In the genomic region with DNA sequence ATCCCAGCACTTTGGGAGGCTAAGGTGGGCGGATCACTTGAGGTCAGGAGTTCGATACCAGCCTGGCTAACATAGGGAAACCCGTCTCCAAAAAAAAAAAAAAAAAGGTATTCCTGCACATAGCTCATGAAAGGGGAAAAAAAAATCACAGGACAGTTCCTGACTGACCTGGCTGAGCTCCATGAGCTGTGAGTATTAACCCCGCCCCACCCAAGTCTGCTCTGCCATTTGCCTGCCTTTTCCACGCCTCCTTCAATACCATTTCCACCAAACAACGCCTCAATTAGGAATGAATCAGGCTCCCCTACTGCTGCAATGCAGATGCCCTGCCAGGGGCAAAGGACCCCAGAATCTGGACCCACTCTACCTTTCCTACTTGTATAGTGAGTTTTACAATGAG, we compare ENCODE assay signal across 26 cellular contexts. TPM values are rescaled to one million over a fixed set of nuclear protein-coding genes. Genes with fewer than 3 reads are reported as not detected.
A peak's percentile ranks its signal among the peaks of the same experiment; 100 is the strongest.
DNase-seq lines count a peak whose midpoint lies in the region; ATAC-seq, FAIRE-seq and TF ChIP-seq lines count a peak whose summit lies in the region.
"Had no signal": no experiment of that assay in that cellular context is flagged by ENCODE, and none has a peak within 500 bp of the region (broad histone marks: within the 10 kb centered on the region; RNA-seq: fewer than 3 reads in every experiment).

No MANE protein-coding gene starts in this region.

- DNase-seq in HepG2 (ENCODE audit: low spot score), result no peak
- DNase-seq in right lobe of liver, result no peak
- DNase-seq in RKO (ENCODE audit: low spot score), result peak; percentile 44
- DNase-seq in chondrocyte (ENCODE audit: low spot score), result peak; percentile 3
- peak; percentile 5 for DNase-seq in spleen
- no peak for DNase-seq in stimulated activated CD4-positive, alpha-beta T cell treated with anti-CD3 and anti-CD28 coated beads, Interleukin-15, amount 100 ng/mL, for 24 hours
- DNase-seq in H7, result no peak
- DNase-seq in sciatic nerve (ENCODE audit: low spot score), result no peak
- DNase-seq: 8988T; Caco-2; CD4-positive, alpha-beta memory T cell; DND-41; Karpas-422; MM.1S; NCI-H1092; NCI-H1436; NCI-H187 treated with DMSO at 0.1 percent for 48 hours; NCI-H226; NCI-H510A treated with DMSO at 0.1 percent for 48 hours; NCI-H82; Right ventricle myocardium superior had no signal

- no peak for TF ChIP-seq CTCF in HepG2 (CRISPR knock-in tag; IDR thresholded peaks at IDR 0.05)
- no peak for TF ChIP-seq CTCF in right lobe of liver (IDR thresholded peaks at IDR 0.05)
- TF ChIP-seq CTCF in chondrocyte (IDR thresholded peaks at IDR 0.05), result no peak
- no peak for TF ChIP-seq CTCF in spleen (IDR thresholded peaks at IDR 0.05 in 8 of 11, conservative IDR thresholded peaks at IDR 0.05 in 3 of 11)

- H3K4me3 ChIP-seq in HepG2 (replicated peaks in 1 of 3; ENCODE audit: insufficient read depth in 1 of 3, low read depth in 2 of 3, low read length in 3 of 3) (no peak overlapping the region), right lobe of liver (no peak overlapping the region), spleen (no peak overlapping the region), H7 (ENCODE audit: insufficient read depth, low read depth, low read length) (no peak overlapping the region)
- H3K4me3 ChIP-seq: BLaER1 treated with 17β-estradiol and CSF1 and Interleukin-3, amounts not matched to agents 10 nM and 100 nM had no signal

- H3K27me3 ChIP-seq in HepG2 (ENCODE audit: control insufficient read depth in 1 of 2, insufficient read depth in 2 of 2, low read length in 2 of 2) (no peaks in the 10 kb centered on the region; a peak in 1 of 5 replicates), right lobe of liver (no peaks in the 10 kb centered on the region), spleen (replicated peaks in 1 of 7) (peaks cover 0 to 3% (median 0%) of the 10 kb centered on the region in 7 donors), H7 (ENCODE audit: control insufficient read depth, insufficient read depth, low read length) (no peaks in the 10 kb centered on the region)
- H3K27me3 ChIP-seq: BLaER1 treated with 17β-estradiol and CSF1 and Interleukin-3, amounts not matched to agents 10 nM and 100 nM had no signal

- peaks cover 26% of the 10 kb centered on the region for H3K4me1 ChIP-seq in HepG2 (ENCODE audit: insufficient read depth, low read length)
- no peaks in the 10 kb centered on the region for H3K4me1 ChIP-seq in right lobe of liver
- no peaks in the 10 kb centered on the region for H3K4me1 ChIP-seq in spleen
- H3K4me1 ChIP-seq: Caco-2 had no signal

- TF ChIP-seq POLR2A in HepG2 (IDR thresholded peaks at IDR 0.05; ENCODE audit: insufficient read depth in 1 of 2, low read depth in 2 of 2, low read length in 2 of 2) (no peak), right lobe of liver (IDR thresholded peaks at IDR 0.05) (no peak), spleen (IDR thresholded peaks at IDR 0.05) (no peak)

- H3K9ac ChIP-seq in HepG2 (ENCODE audit: insufficient read depth, low read depth, low read length), result no peak overlapping the region
- H3K9ac ChIP-seq: BLaER1 treated with 17β-estradiol and CSF1 and Interleukin-3, amounts not matched to agents 10 nM and 100 nM had no signal

- H3K9me3 Mint-ChIP-seq in chondrocyte (ENCODE audit: low read depth), result no peaks in the 10 kb centered on the region
- H3K9me3 Mint-ChIP-seq: CD4-positive, alpha-beta memory T cell had no signal

- FAIRE-seq in HepG2 (lab: Jason Lieb, UNC), result no peak
- FAIRE-seq: G401.6, GM12892, RCC 7860 had no signal

- no peaks in the 10 kb centered on the region for H3K36me3 Mint-ChIP-seq in chondrocyte (ENCODE audit: low read depth)
- H3K36me3 Mint-ChIP-seq: IgD-negative memory B cell had no signal

- TF ChIP-seq EP300 in HepG2 (IDR thresholded peaks at IDR 0.05; ENCODE audit: low read depth in 2 of 2, low read length in 2 of 2), result no peak
- no peak for TF ChIP-seq EP300 in HepG2 (CRISPR knock-in tag; IDR thresholded peaks at IDR 0.05; ENCODE audit: borderline replicate concordance)

- POLR2A ChIA-PET in HepG2 (lab: Yijun Ruan, JAX), result no interaction called here

- H3K4me2 ChIP-seq in HepG2 (ENCODE audit: low read depth, low read length), result peak overlapping the region; percentile 7; the same call in 1 of the 2 replicates

- no peaks in the 10 kb centered on the region for H3K79me2 ChIP-seq in HepG2 (ENCODE audit: insufficient read depth, low read length)

- no peak for TF ChIP-seq RAD21 in HepG2 (CRISPR knock-in tag; IDR thresholded peaks at IDR 0.05)

- ATAC-seq in HepG2, result no peak
- ATAC-seq in right lobe of liver, result no peak
- ATAC-seq in sciatic nerve, result no peak

- H4K20me1 ChIP-seq in HepG2 (ENCODE audit: insufficient read depth, low read length), result no peaks in the 10 kb centered on the region
- H4K20me1 ChIP-seq: BLaER1 treated with 17β-estradiol and CSF1 and Interleukin-3, amounts not matched to agents 10 nM and 100 nM had no signal

- no peak overlapping the region for H3K4me3 Mint-ChIP-seq in chondrocyte (ENCODE audit: unreplicated experiment)
- H3K4me3 Mint-ChIP-seq: CD4-positive, alpha-beta memory T cell had no signal

- intact Hi-C loops in HepG2 (cut with micrococcal nuclease; ENCODE audit: unreplicated experiment), result no loop called here
- intact Hi-C loops in right lobe of liver (cut with DNase I), result no loop called here
- intact Hi-C loops in spleen (cut with DNase I; ENCODE audit: low total_unique reads), result no loop called here
- intact Hi-C loops in sciatic nerve (cut with DNase I), result no loop called here

- in situ Hi-C loops in HepG2 (cut with HindIII; ENCODE audit: extremely low pct_ligation_motif_present, low pct_unique_long_range_greater_than_20kb), result loop anchor here (25.0 kb wide), 1 partner anchor 711 kb away; no protein-coding TSS in a partner anchor

- 40% methylated on average over 6 of the region's 6 CpGs for WGBS in HepG2 (ENCODE audit: low lambda C conversion rate)
- 66% methylated on average over 6 of the region's 6 CpGs for WGBS in right lobe of liver (ENCODE audit: insufficient coverage, low coverage, low lambda C conversion rate, missing lambda C conversion rate)
- WGBS in spleen, 5 donors, result 83 to 89% (median 83%) methylated on average over 6 of the region's 6 CpGs

- no peaks in the 10 kb centered on the region for H3K36me3 ChIP-seq in HepG2 (replicated peaks in 1 of 2; ENCODE audit: control insufficient read depth in 1 of 2, insufficient read depth in 2 of 2, low read length in 2 of 2)
- no peaks in the 10 kb centered on the region for H3K36me3 ChIP-seq in right lobe of liver
- H3K36me3 ChIP-seq in spleen, result no peaks in the 10 kb centered on the region
- H3K36me3 ChIP-seq in H7 (replicated peaks; ENCODE audit: control insufficient read depth, insufficient read depth, low read length), result no peaks in the 10 kb centered on the region
- H3K36me3 ChIP-seq: BLaER1 treated with 17β-estradiol and CSF1 and Interleukin-3, amounts not matched to agents 10 nM and 100 nM had no signal

- no peak overlapping the region for H2AFZ ChIP-seq in HepG2 (ENCODE audit: low read length)

- H3K27ac ChIP-seq in HepG2 (ENCODE audit: extremely low read length, insufficient read depth, low read length), result no peak overlapping the region
- H3K27ac ChIP-seq in right lobe of liver, result no peak overlapping the region
- no peak overlapping the region for H3K27ac ChIP-seq in spleen
- H3K27ac ChIP-seq: BLaER1 treated with 17β-estradiol and CSF1 and Interleukin-3, amounts not matched to agents 10 nM and 100 nM had no signal

- BruUV-seq in HepG2 (replicated peaks; lab: Mats Ljungman, UMichigan), result no TSS peak

- H3K27me3 Mint-ChIP-seq in chondrocyte (ENCODE audit: low read depth), result peaks cover 4% of the 10 kb centered on the region

- H3K9me3 ChIP-seq in HepG2 (ENCODE audit: low read length) (no peaks in the 10 kb centered on the region), right lobe of liver (no peaks in the 10 kb centered on the region), spleen (no peaks in the 10 kb centered on the region)
- H3K9me3 ChIP-seq: BLaER1 treated with 17β-estradiol and CSF1 and Interleukin-3, amounts not matched to agents 10 nM and 100 nM; Caco-2 had no signal

- H3K27ac Mint-ChIP-seq in chondrocyte (ENCODE audit: unreplicated experiment), result no peak overlapping the region

- H3K4me1 Mint-ChIP-seq in chondrocyte (ENCODE audit: low read depth), result no peaks in the 10 kb centered on the region

- CTCF ChIA-PET in HepG2 (lab: Yijun Ruan, JAX; ENCODE audit: low intra/inter-chr PET ratio, low total read pairs), result no interaction called here

TF ChIP-seq in HepG2, 621 proteins besides CTCF, POLR2A, EP300 and RAD21 (continues in another document):
- TF ChIP-seq ZNF367 (CRISPR knock-in tag; IDR thresholded peaks at IDR 0.05; ENCODE audit: borderline replicate concordance) (no peak), NPAS2 (CRISPR knock-in tag; IDR thresholded peaks at IDR 0.05; ENCODE audit: borderline replicate concordance) (no peak), ZFP36L2 (CRISPR knock-in tag; IDR thresholded peaks at IDR 0.05) (no peak)

RNA-seq across cellular contexts. Expression of a gene that starts 55.0 kb away (rescaled TPM):
- total RNA-seq in HepG2 (2016; rRNA removed; fragmentation: Illumina TruSeq; extraction: Trizol) (171 and 402 TPM in 2 replicates), right lobe of liver (100 to 1,000 TPM; 218 to 368 (median 272) TPM), chondrocyte (135 to 411 TPM (median 140 TPM) in 3 replicates), spleen (100 to 1,000 TPM in 3 of 7 donors, 10 to 100 TPM in 4; 81.1 to 160 (median 90.0) TPM), sciatic nerve (61.5 TPM)
- 22.9 and 25.7 TPM in 2 replicates for total RNA-seq in HepG2 (2016; cell fraction: cytosol; rRNA removed; fragmentation: Illumina TruSeq; extraction: Trizol; ENCODE audit: low read depth)
- total RNA-seq in HepG2 (2016; cell fraction: insoluble cytoplasmic fraction; rRNA removed; fragmentation: Illumina TruSeq; extraction: Trizol), result 147 and 420 TPM in 2 replicates
- 46.8 and 54.4 TPM in 2 replicates for total RNA-seq in HepG2 (2016; cell fraction: membrane; rRNA removed; fragmentation: Illumina TruSeq; extraction: Trizol)
- 291 and 344 TPM in 2 replicates for total RNA-seq in HepG2 (2016; cell fraction: nucleus; rRNA removed; fragmentation: Illumina TruSeq; extraction: Trizol)
- polyA plus RNA-seq in HepG2 (2011; rRNA removed) (257 and 278 TPM in 2 replicates), spleen (10 to 100 TPM; 21.6 to 33.2 (median 33.2) TPM)
- 265 and 293 TPM in 2 replicates for polyA plus RNA-seq in HepG2 (2011; cell fraction: cytosol; rRNA removed)
- 106 and 130 TPM in 2 replicates for polyA plus RNA-seq in HepG2 (2011; cell fraction: nucleus; rRNA removed)
- polyA plus RNA-seq in HepG2 (2012), result 244 and 280 TPM in 2 replicates
- polyA plus RNA-seq in HepG2 (2016; cell fraction: cytosol; fragmentation: Illumina TruSeq; extraction: Trizol; ENCODE audit: low read depth), result 19.9 and 20.2 TPM in 2 replicates
- polyA plus RNA-seq in HepG2 (2016; cell fraction: insoluble cytoplasmic fraction; fragmentation: Illumina TruSeq; extraction: Trizol; ENCODE audit: low read depth), result 150 and 172 TPM in 2 replicates
- polyA plus RNA-seq in HepG2 (2016; cell fraction: membrane; fragmentation: Illumina TruSeq; extraction: Trizol; ENCODE audit: low read depth), result 32.6 and 38.7 TPM in 2 replicates
- polyA plus RNA-seq in HepG2 (2016; cell fraction: nucleus; fragmentation: Illumina TruSeq; extraction: Trizol; ENCODE audit: insufficient read depth, low read depth), result 470 and 531 TPM in 2 replicates
- polyA minus RNA-seq in HepG2 (2011; rRNA and poly(A)+ RNA removed; ENCODE audit: low replicate concordance), result 88.5 and 200 TPM in 2 replicates
- polyA minus RNA-seq in HepG2 (2011; cell fraction: cytosol; rRNA and poly(A)+ RNA removed), result 156 and 159 TPM in 2 replicates
- polyA minus RNA-seq in HepG2 (2011; cell fraction: nucleus; rRNA and poly(A)+ RNA removed), result 65.0 and 77.7 TPM in 2 replicates
- 286 and 335 TPM in 2 replicates for total RNA-seq in H7 (2014; rRNA removed; shearing (Covaris generic))

Comparison
In these comparisons a context has a peak if more than half of its experiments do, and no peak if none do; other contexts are left out.
1. DNase-seq: peak in RKO (single experiment), chondrocyte (single experiment) and spleen (single experiment); none in HepG2 (single experiment), right lobe of liver (0 of 3), stimulated activated CD4-positive, alpha-beta T cell treated with anti-CD3 and anti-CD28 coated beads, Interleukin-15, amount 100 ng/mL, for 24 hours (single experiment), H7 (single experiment) and sciatic nerve (single experiment).